In the genomic region with DNA sequence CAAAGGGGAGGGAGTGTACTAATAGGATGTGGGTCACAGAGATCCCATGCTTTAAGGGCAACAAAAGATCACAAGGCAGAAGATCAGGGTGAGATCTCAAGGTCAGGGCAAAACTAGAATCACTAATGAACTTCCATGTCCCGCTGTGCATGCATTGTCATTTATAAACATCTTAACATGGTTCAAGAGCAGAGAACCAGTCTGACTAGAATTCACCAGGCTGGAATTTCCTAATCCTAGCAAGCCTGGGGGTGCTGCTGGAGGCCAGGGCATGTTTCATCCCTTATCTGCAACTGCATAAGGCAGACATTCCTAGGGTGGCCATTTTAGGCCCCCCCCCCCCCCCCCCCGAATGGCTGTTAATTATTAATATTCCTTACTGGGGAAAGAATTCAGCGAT, we compare ENCODE assay signal across 7 cellular contexts. TPM values are rescaled to one million over a fixed set of nuclear protein-coding genes. Genes with fewer than 3 reads are reported as not detected.
DNase-seq lines count a peak whose midpoint lies in the region; ATAC-seq, FAIRE-seq and TF ChIP-seq lines count a peak whose summit lies in the region.
"Not testable (repeated sequence)": the region's sequence is repeated elsewhere in the genome, so short reads cannot be mapped to it uniquely, and the experiment has no call there.

No MANE protein-coding gene starts in this region.

- peak overlapping the region; percentile 33 for H3K27ac Mint-ChIP-seq in CD8-positive, alpha-beta T cell
- peak overlapping the region in 1 of 3 experiments; percentile 76; a peak in 2 of 7 replicates for H3K27ac Mint-ChIP-seq in H9

- not testable (repeated sequence) for ATAC-seq in CD8-positive, alpha-beta T cell; K562

- H2BK12ac ChIP-seq in H9 (ENCODE audit: insufficient read length, low read depth, low read length); trophoblast cell (ENCODE audit: low read length): not testable (repeated sequence)

- CTCF ChIA-PET in CD8-positive, alpha-beta T cell (lab: Charles Lee); K562 (lab: Yijun Ruan, JAX; ENCODE audit: low intra/inter-chr PET ratio): not testable (repeated sequence)

- H3K27me3 Mint-ChIP-seq in CD8-positive, alpha-beta T cell (ENCODE audit: low read depth); H9 (ENCODE audit: low read depth): not testable (repeated sequence)

- H2BK120ac ChIP-seq in H9 (ENCODE audit: low read depth, low read length, poor library complexity, severe bottlenecking); trophoblast cell (ENCODE audit: insufficient read depth, low read length, poor library complexity): not testable (repeated sequence)

- H3K9me1 ChIP-seq in K562 (ENCODE audit: control insufficient read depth, insufficient read depth, low read length): not testable (repeated sequence)

- H2AK5ac ChIP-seq in H9 (ENCODE audit: insufficient read length, low read length); trophoblast cell (ENCODE audit: low read length): not testable (repeated sequence)

- DNase-seq in CD8-positive, alpha-beta T cell; K562 (ENCODE audit: extremely low read depth in 1 of 4, low spot score in 3 of 4): not testable (repeated sequence)
- peak; percentile 40 for DNase-seq in DMS53 (lab: John Stamatoyannopoulos, UW)
- DNase-seq in H9: peak; percentile 33
- DNase-seq in NCI-H510A (lab: John Stamatoyannopoulos, UW): peak; percentile 4
- DNase-seq in iPS DF 4.7 (ENCODE audit: extremely low read depth, low spot score): peak; percentile 60
- peak; percentile 68 to 69 for DNase-seq in trophoblast cell

- no CpG with 5 or more reads among the region's 3 CpGs for WGBS in H9 (ENCODE audit: extremely low coverage, insufficient read length, low lambda C conversion rate)
- WGBS in K562 (ENCODE audit: insufficient coverage, low coverage, missing lambda C conversion rate): 94% methylated on average over 2 of the region's 3 CpGs
- no CpG with 5 or more reads among the region's 3 CpGs for WGBS in trophoblast cell (ENCODE audit: extremely low coverage, insufficient coverage, insufficient read length)

- not testable (repeated sequence) for TF ChIP-seq POLR2A in K562 (conservative IDR thresholded peaks at IDR 0.05)

- TF ChIP-seq CTCF in CD8-positive, alpha-beta T cell (IDR thresholded peaks at IDR 0.05); H9 (conservative IDR thresholded peaks at IDR 0.05); K562 (IDR thresholded peaks at IDR 0.05 in 2 of 3, conservative IDR thresholded peaks at IDR 0.05 in 1 of 3; ENCODE audit: insufficient read depth in 2 of 3, low read depth in 1 of 3, low read length in 3 of 3): not testable (repeated sequence)

- not testable (repeated sequence) for H3T11ph ChIP-seq in H9 (ENCODE audit: low read length)

- POLR2A ChIA-PET in CD8-positive, alpha-beta T cell (lab: Charles Lee); K562 (lab: Yijun Ruan, JAX): not testable (repeated sequence)

- not testable (repeated sequence) for TF ChIP-seq RAD21 in K562 (CRISPR knock-in tag; conservative IDR thresholded peaks at IDR 0.05 in 1 of 2, IDR thresholded peaks at IDR 0.05 in 1 of 2)

- TF ChIP-seq EP300 in K562 (IDR thresholded peaks at IDR 0.05; ENCODE audit: low read length): not testable (repeated sequence)

- H2BK20ac ChIP-seq in H9 (ENCODE audit: low read depth, low read length, poor library complexity, severe bottlenecking): not testable (repeated sequence)

- not testable (repeated sequence) for H4K12ac ChIP-seq in trophoblast cell (ENCODE audit: low read depth, low read length)

- not testable (repeated sequence) for H4K91ac ChIP-seq in H9 (ENCODE audit: insufficient read length, low read depth, low read length); trophoblast cell (ENCODE audit: low read depth, low read length)

- intact Hi-C loops in CD8-positive, alpha-beta T cell (cut with DNase I, micrococcal nuclease); K562 (cut with micrococcal nuclease): not testable (repeated sequence)

- not testable (repeated sequence) for H3K4me3 ChIP-seq in CD8-positive, alpha-beta T cell (ENCODE audit: low read depth, low read length); K562; trophoblast cell (ENCODE audit: low read depth, low read length)

- H3K14ac ChIP-seq in H9 (ENCODE audit: insufficient read depth, low read length); trophoblast cell (ENCODE audit: low read length): not testable (repeated sequence)

- not testable (repeated sequence) for H4K20me1 ChIP-seq in H9 (ENCODE audit: control insufficient read depth, insufficient read depth, insufficient read length); K562 (replicated peaks; ENCODE audit: control insufficient read depth, insufficient read depth, low read length)

- not testable (repeated sequence) for H3K36me3 ChIP-seq in CD8-positive, alpha-beta T cell (ENCODE audit: insufficient read depth, low read length); trophoblast cell (ENCODE audit: control insufficient read depth in 1 of 2, insufficient read depth in 2 of 2, low read length in 2 of 2)
- H3K36me3 ChIP-seq in K562 (ENCODE audit: control insufficient read depth, insufficient read depth, low read length): peaks cover 28% of the 10 kb centered on the region; the same call in 1 of the 3 replicates

- BruUV-seq in K562 (replicated peaks; lab: Mats Ljungman, UMichigan): not testable (repeated sequence)

- H3K18ac ChIP-seq in H9 (ENCODE audit: insufficient read length, low read depth, low read length); trophoblast cell (ENCODE audit: low read length): not testable (repeated sequence)

- H3K23ac ChIP-seq in H9 (ENCODE audit: insufficient read length, low read depth, low read length); trophoblast cell (ENCODE audit: low read length): not testable (repeated sequence)

- peak; percentile 67 for FAIRE-seq in K562 (lab: Jason Lieb, UNC)

- H3K27ac ChIP-seq in CD8-positive, alpha-beta T cell (ENCODE audit: low read depth, low read length); H9 (ENCODE audit: insufficient read length, low read depth, low read length); K562 (ENCODE audit: extremely low read depth, low read depth, low read length); trophoblast cell (ENCODE audit: low read depth, low read length): not testable (repeated sequence)

- H2AFZ ChIP-seq in H9 (ENCODE audit: low read length); K562 (ENCODE audit: low read depth, low read length); trophoblast cell (ENCODE audit: insufficient read depth, low read length, poor library complexity): not testable (repeated sequence)

- peaks cover 61% of the 10 kb centered on the region for H3K36me3 Mint-ChIP-seq in CD8-positive, alpha-beta T cell
- peaks cover 46 to 63% (median 51%) of the 10 kb centered on the region in 3 experiments for H3K36me3 Mint-ChIP-seq in H9 (ENCODE audit: insufficient read depth in 1 of 3, low read depth in 3 of 3)

- H4K8ac ChIP-seq in H9 (replicated peaks; ENCODE audit: insufficient read length, low read depth, low read length); trophoblast cell (ENCODE audit: low read depth, low read length): not testable (repeated sequence)

- H3K4me1 ChIP-seq in CD8-positive, alpha-beta T cell (ENCODE audit: insufficient read depth, low read length); H9 (ENCODE audit: insufficient read depth, low read length); K562 (replicated peaks in 1 of 2; ENCODE audit: control insufficient read depth in 2 of 2, insufficient read depth in 2 of 2, low read length in 2 of 2); trophoblast cell (ENCODE audit: control insufficient read depth in 1 of 2, insufficient read depth in 2 of 2, low read length in 2 of 2): not testable (repeated sequence)

- H3K79me2 ChIP-seq in H9 (ENCODE audit: insufficient read depth, low read length): peaks cover 12% of the 10 kb centered on the region
- peaks cover 85% of the 10 kb centered on the region for H3K79me2 ChIP-seq in K562 (ENCODE audit: control insufficient read depth, insufficient read depth, low read length)
- not testable (repeated sequence) for H3K79me2 ChIP-seq in trophoblast cell (ENCODE audit: control insufficient read depth, insufficient read depth, low read length, poor library complexity)

- H3K9me3 Mint-ChIP-seq in CD8-positive, alpha-beta T cell: not testable (repeated sequence)
- peaks cover 19 to 23% of the 10 kb centered on the region in 2 experiments for H3K9me3 Mint-ChIP-seq in H9

- H3K9ac ChIP-seq in H9 (ENCODE audit: extremely low read depth, insufficient read length, low read length); K562 (ENCODE audit: insufficient read depth in 1 of 2, low read depth in 2 of 2, low read length in 2 of 2); trophoblast cell (ENCODE audit: low read length): not testable (repeated sequence)

- not testable (repeated sequence) for H3K4me3 Mint-ChIP-seq in CD8-positive, alpha-beta T cell; H9

- not testable (repeated sequence) for H3K27me3 ChIP-seq in CD8-positive, alpha-beta T cell (ENCODE audit: insufficient read depth, low read length); H9 (ENCODE audit: insufficient read depth, low read length); K562 (ENCODE audit: control insufficient read depth in 2 of 2, insufficient read depth in 2 of 2, low read length in 2 of 2); trophoblast cell (ENCODE audit: insufficient read depth, low read length)

- not testable (repeated sequence) for H2BK5ac ChIP-seq in H9 (ENCODE audit: insufficient read length, low read length); trophoblast cell (ENCODE audit: low read depth, low read length, poor library complexity)

- H2BK15ac ChIP-seq in H9 (ENCODE audit: low read depth, low read length): not testable (repeated sequence)

- peaks cover 64% of the 10 kb centered on the region for H3K4me1 Mint-ChIP-seq in CD8-positive, alpha-beta T cell (ENCODE audit: low read depth)
- H3K4me1 Mint-ChIP-seq in H9: peaks cover 17 to 27% of the 10 kb centered on the region in 2 experiments; a peak in 3 of 4 replicates

- H3K56ac ChIP-seq in H9 (ENCODE audit: insufficient read length, low read depth, low read length): not testable (repeated sequence)

- not testable (repeated sequence) for H3K4me2 ChIP-seq in H9 (ENCODE audit: insufficient read depth, insufficient read length, low read length); K562 (ENCODE audit: insufficient read depth, low read length); trophoblast cell (ENCODE audit: low read length)

- H3K4ac ChIP-seq in H9 (ENCODE audit: low read depth, low read length); trophoblast cell (ENCODE audit: low read depth, low read length): not testable (repeated sequence)

- H3K23me2 ChIP-seq in H9 (ENCODE audit: insufficient read length, low read depth, low read length, poor library complexity, severe bottlenecking): not testable (repeated sequence)

- not testable (repeated sequence) for H4K5ac ChIP-seq in H9 (ENCODE audit: insufficient read length, low read depth, low read length)

- not testable (repeated sequence) for H3K9me3 ChIP-seq in CD8-positive, alpha-beta T cell (ENCODE audit: low read length); H9 (ENCODE audit: control insufficient read depth, low read depth, low read length); K562 (replicated peaks; ENCODE audit: control insufficient read depth, insufficient read depth, low read depth, low read length); trophoblast cell (ENCODE audit: insufficient read depth, low read depth, low read length)

- in situ Hi-C loops in K562 (cut with MboI): not testable (repeated sequence)

- not testable (repeated sequence) for H3K79me1 ChIP-seq in H9 (ENCODE audit: insufficient read depth, low read depth, low read length, poor library complexity, severe bottlenecking); trophoblast cell (ENCODE audit: low read length)

RNA-seq across cellular contexts. Expression of a gene that starts 19.5 kb away (rescaled TPM):
- total RNA-seq in CD8-positive, alpha-beta T cell: 10 to 100 TPM; 40.6 to 42.9 TPM
- total RNA-seq in H9 (2021) (26.9 and 27.1 TPM in 2 replicates), K562 (2014; rRNA removed) (7.0 and 8.8 TPM in 2 replicates), K562 (2014; rRNA removed; fragmentation: Illumina TruSeq; extraction: Trizol) (17.1 and 19.6 TPM in 2 replicates), K562 (2015; rRNA removed; fragmentation: Illumina TruSeq; extraction: Trizol) (20.5 and 21.9 TPM in 2 replicates), K562 (2021) (21.9 and 22.2 TPM in 2 replicates)
- total RNA-seq in K562 (2011; cell fraction: chromatin; rRNA removed; ENCODE audit: low replicate concordance): 44.6 and 69.7 TPM in 2 replicates
- total RNA-seq in K562 (2011; cell fraction: nucleolus; rRNA removed): 20.8 and 24.6 TPM in 2 replicates
- 30.9 and 31.2 TPM in 2 replicates for total RNA-seq in K562 (2011; cell fraction: nucleoplasm; rRNA removed)
- polyA plus RNA-seq in K562 (2011; rRNA removed) (46.4 and 50.3 TPM in 2 replicates), K562 (2014; fragmentation: Illumina TruSeq; extraction: Trizol) (24.3 and 27.4 TPM in 2 replicates), K562 (2014; fragmentation: Nextera tagmentation; extraction: Ambion mirVana) (1 to 10 TPM; 6.3 to 8.1 TPM), K562 (2014; rRNA removed) (15.2 and 20.1 TPM in 2 replicates)
- polyA plus RNA-seq in K562 (2011; cell fraction: cytosol; rRNA removed): 41.4 and 53.6 TPM in 2 replicates
- 40.6 and 52.7 TPM in 2 replicates for polyA plus RNA-seq in K562 (2011; cell fraction: nucleus; rRNA removed)
- polyA plus RNA-seq in K562 (2012): 15.9 and 16.5 TPM in 2 replicates
- 112 and 115 TPM in 2 replicates for polyA minus RNA-seq in K562 (2011; rRNA and poly(A)+ RNA removed)
- polyA minus RNA-seq in K562 (2011; cell fraction: cytosol; rRNA and poly(A)+ RNA removed): 24.7 and 31.1 TPM in 2 replicates
- polyA minus RNA-seq in K562 (2011; cell fraction: nucleus; rRNA and poly(A)+ RNA removed): 26.4 and 48.2 TPM in 2 replicates
- polyA plus RNA-seq in trophoblast cell (2013): 24.1 and 24.9 TPM in 2 replicates
